ENCODE assay signal across 21 cellular contexts in the genomic region with DNA sequence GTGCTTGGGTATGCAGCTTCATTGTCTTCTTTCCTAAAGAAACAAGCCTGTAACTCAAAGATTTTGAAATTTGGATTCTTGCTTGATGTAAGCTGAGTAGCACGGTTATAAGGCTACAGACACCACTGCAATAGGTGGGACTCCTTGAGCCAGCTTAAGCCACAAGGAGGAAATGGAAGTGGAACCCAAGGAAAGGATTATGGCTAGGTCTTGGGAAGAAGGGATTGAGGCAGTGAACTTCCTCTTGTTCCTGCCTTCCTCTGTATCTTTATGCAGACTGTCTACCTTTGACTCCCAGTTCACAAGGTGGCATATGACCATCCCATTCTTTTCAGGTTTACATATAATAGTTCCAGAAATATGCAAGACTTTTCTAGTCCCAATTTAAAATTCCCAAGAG.
"Had no signal": no experiment of that assay in that cellular context is flagged by ENCODE, and none has a peak within 500 bp of the region (broad histone marks: within the 10 kb centered on the region; RNA-seq: fewer than 3 reads in every experiment).

No MANE protein-coding gene starts in this region.

- H3K9me3 ChIP-seq: MG63, SJSA1 had no signal

- H3K27ac ChIP-seq: SJSA1, SK-N-MC had no signal

- DNase-seq: IMR-90, Karpas-422, KG1, MG63, NCI-H1092, NCI-H1436, NCI-H187 treated with DMSO at 0.1 percent for 48 hours, NCI-H2029 treated with DMSO at 0.1 percent for 48 hours, NCI-H226, NCI-H446, NCI-H510A, NCI-H524 treated with DMSO at 0.1 percent for 48 hours, NCI-H69, NCI-H774, Right ventricle myocardium superior, RPMI8226, SIG-M5 had no signal

- H3K27me3 ChIP-seq: MG63, SJSA1 had no signal

- H3K4me1 ChIP-seq: SJSA1 had no signal

- H3K4me3 ChIP-seq: MG63, SJSA1, SK-N-MC had no signal

- FAIRE-seq: HepG2, RCC 7860 had no signal

- H3K36me3 ChIP-seq: MG63, SJSA1 had no signal
